ENCODE assay signal across 21 cellular contexts in genomic region chrX:32155044-32155638, GRCh38.
A peak's percentile ranks its signal among the peaks of the same experiment; 100 is the strongest.
DNase-seq lines count a peak whose midpoint lies in the region; FAIRE-seq and TF ChIP-seq lines count a peak whose summit lies in the region.
"Had no signal": no experiment of that assay in that cellular context is flagged by ENCODE, and none has a peak within 500 bp of the region (broad histone marks: within the 10 kb centered on the region; RNA-seq: fewer than 3 reads in every experiment).

No MANE protein-coding gene starts in this region.

- no peaks in the 10 kb centered on the region for H3K9me3 Mint-ChIP-seq in endothelial cell (ENCODE audit: unreplicated experiment)
- H3K9me3 Mint-ChIP-seq: T-helper 1 cell treated with Interleukin-12 subunit alpha and Interleukin-12 subunit beta and Interleukin-4 antibody, amounts not matched to agents 30 μg/mL and 1 μg/mL, for 36 hours had no signal

- H3K4me1 Mint-ChIP-seq in endothelial cell (ENCODE audit: unreplicated experiment): no peaks in the 10 kb centered on the region
- H3K4me1 Mint-ChIP-seq: activated naive CD4-positive, alpha-beta T cell treated with anti-CD3 and anti-CD28 coated beads, Interleukin-2, amount 10 ng/mL, durations not matched to agents 7 days and 5 days; stimulated activated naive B cell treated with anti-CD40 and anti-IgM and Interleukin-4, amounts not matched to agents 10 μg/mL and 1 μg/mL and 100 μg/mL, for 72 hours had no signal

- H3K27ac Mint-ChIP-seq in endothelial cell (ENCODE audit: unreplicated experiment): no peak overlapping the region
- H3K27ac Mint-ChIP-seq: activated CD4-positive, alpha-beta memory T cell treated with anti-CD3 and anti-CD28 coated beads for 36 hours; activated naive CD4-positive, alpha-beta T cell treated with anti-CD3 and anti-CD28 coated beads, Interleukin-2, amount 10 ng/mL, durations not matched to agents 7 days and 5 days; stimulated activated naive B cell treated with anti-CD40 and anti-IgM and Interleukin-4, amounts not matched to agents 10 μg/mL and 1 μg/mL and 100 μg/mL, for 72 hours; T-helper 1 cell treated with Interleukin-12 subunit alpha and Interleukin-12 subunit beta and Interleukin-4 antibody, amounts not matched to agents 30 μg/mL and 1 μg/mL, for 36 hours had no signal

- peak overlapping the region; percentile 47 for H3K27ac ChIP-seq in iPS-20b (ENCODE audit: low read length)
- H3K27ac ChIP-seq: colonic mucosa, hepatocyte, neutrophil, right atrium auricular region, tibial artery had no signal

- no peak for DNase-seq in HTR-8/SVneo (ENCODE audit: insufficient read length, low spot score)
- peak in 47 of 58 donors; percentile 0 to 49 (median 8) for DNase-seq in anterior cingulate cortex (lab: John Stamatoyannopoulos, UW)
- DNase-seq in posterior cingulate gyrus: peak in 6 of 10 donors; percentile 12 to 73 (median 16)
- no peak for DNase-seq in HK-2 (ENCODE audit: unreplicated experiment)
- DNase-seq in endothelial cell (ENCODE audit: low spot score): no peak
- DNase-seq in RCC 7860 (ENCODE audit: low spot score): no peak
- DNase-seq: activated CD4-positive, alpha-beta memory T cell treated with anti-CD3 and anti-CD28 coated beads for 36 hours; activated naive CD4-positive, alpha-beta T cell treated with anti-CD3 and anti-CD28 coated beads, Interleukin-2, amount 10 ng/mL, durations not matched to agents 7 days and 5 days; activated T-cell treated with anti-CD3 and anti-CD28 coated beads, Interleukin-2, amount 50 U/mL, for 48 hours; colonic mucosa; Kasumi-1; NCI-H1048; NCI-H526; SHP77 treated with DMSO at 0.1 percent for 48 hours; stimulated activated naive B cell treated with anti-CD40 and anti-IgM and Interleukin-4, amounts not matched to agents 10 μg/mL and 1 μg/mL and 100 μg/mL, for 72 hours; tibial artery had no signal

- H3K27me3 ChIP-seq in iPS-20b (ENCODE audit: insufficient read depth, low read length): no peaks in the 10 kb centered on the region
- H3K27me3 ChIP-seq: colonic mucosa, hepatocyte, neutrophil, right atrium auricular region, tibial artery had no signal

- peak overlapping the region; percentile 63; the same call in 1 of the 2 replicates for H3K4me3 ChIP-seq in iPS-20b (ENCODE audit: low read length)
- H3K4me3 ChIP-seq: colonic mucosa, hepatocyte, right atrium auricular region, tibial artery had no signal

- no peak overlapping the region for H3K9ac ChIP-seq in iPS-20b (ENCODE audit: low read depth, low read length)

- intact Hi-C loops in posterior cingulate gyrus (cut with DNase I): no loop called here

- H3K36me3 Mint-ChIP-seq in endothelial cell (ENCODE audit: low read depth, unreplicated experiment): no peaks in the 10 kb centered on the region
- H3K36me3 Mint-ChIP-seq: activated CD4-positive, alpha-beta memory T cell treated with anti-CD3 and anti-CD28 coated beads for 36 hours; activated naive CD4-positive, alpha-beta T cell treated with anti-CD3 and anti-CD28 coated beads, Interleukin-2, amount 10 ng/mL, durations not matched to agents 7 days and 5 days; stimulated activated naive B cell treated with anti-CD40 and anti-IgM and Interleukin-4, amounts not matched to agents 10 μg/mL and 1 μg/mL and 100 μg/mL, for 72 hours had no signal

- no peak overlapping the region for H3K4me3 Mint-ChIP-seq in endothelial cell (ENCODE audit: unreplicated experiment)
- H3K4me3 Mint-ChIP-seq: activated CD4-positive, alpha-beta memory T cell treated with anti-CD3 and anti-CD28 coated beads for 36 hours; activated naive CD4-positive, alpha-beta T cell treated with anti-CD3 and anti-CD28 coated beads, Interleukin-2, amount 10 ng/mL, durations not matched to agents 7 days and 5 days; stimulated activated naive B cell treated with anti-CD40 and anti-IgM and Interleukin-4, amounts not matched to agents 10 μg/mL and 1 μg/mL and 100 μg/mL, for 72 hours; T-helper 1 cell treated with Interleukin-12 subunit alpha and Interleukin-12 subunit beta and Interleukin-4 antibody, amounts not matched to agents 30 μg/mL and 1 μg/mL, for 36 hours had no signal

- no peak for TF ChIP-seq CTCF in endothelial cell (IDR thresholded peaks at IDR 0.05; ENCODE audit: unreplicated experiment)

- H3K9me3 ChIP-seq in iPS-20b (ENCODE audit: insufficient read depth, low read depth, low read length): no peaks in the 10 kb centered on the region
- H3K9me3 ChIP-seq: colonic mucosa, neutrophil, right atrium auricular region, tibial artery had no signal

- H3K4me1 ChIP-seq in iPS-20b (ENCODE audit: insufficient read depth, low read length): no peaks in the 10 kb centered on the region
- H3K4me1 ChIP-seq: colonic mucosa, right atrium auricular region had no signal

- no peaks in the 10 kb centered on the region for H3K36me3 ChIP-seq in iPS-20b (ENCODE audit: insufficient read depth, low read depth, low read length)
- H3K36me3 ChIP-seq: colonic mucosa, neutrophil, right atrium auricular region, tibial artery had no signal

- no peaks in the 10 kb centered on the region for H3K27me3 Mint-ChIP-seq in endothelial cell (ENCODE audit: unreplicated experiment)
- H3K27me3 Mint-ChIP-seq: activated CD4-positive, alpha-beta memory T cell treated with anti-CD3 and anti-CD28 coated beads for 36 hours; activated naive CD4-positive, alpha-beta T cell treated with anti-CD3 and anti-CD28 coated beads, Interleukin-2, amount 10 ng/mL, durations not matched to agents 7 days and 5 days; stimulated activated naive B cell treated with anti-CD40 and anti-IgM and Interleukin-4, amounts not matched to agents 10 μg/mL and 1 μg/mL and 100 μg/mL, for 72 hours had no signal

- peak; percentile 40 for FAIRE-seq in HTR-8/SVneo (lab: Jason Lieb, UNC)
- FAIRE-seq in RCC 7860 (lab: Jason Lieb, UNC): no peak

Comparison
In these comparisons a context has a peak if more than half of its experiments do, and no peak if none do; other contexts are left out.
1. DNase-seq: peak in anterior cingulate cortex (47 of 58) and posterior cingulate gyrus (6 of 10); none in HTR-8/SVneo (single experiment), HK-2 (single experiment), endothelial cell (single experiment) and RCC 7860 (single experiment).